Comparison of ENCODE assay signal across 1 cellular context in the genomic region with DNA sequence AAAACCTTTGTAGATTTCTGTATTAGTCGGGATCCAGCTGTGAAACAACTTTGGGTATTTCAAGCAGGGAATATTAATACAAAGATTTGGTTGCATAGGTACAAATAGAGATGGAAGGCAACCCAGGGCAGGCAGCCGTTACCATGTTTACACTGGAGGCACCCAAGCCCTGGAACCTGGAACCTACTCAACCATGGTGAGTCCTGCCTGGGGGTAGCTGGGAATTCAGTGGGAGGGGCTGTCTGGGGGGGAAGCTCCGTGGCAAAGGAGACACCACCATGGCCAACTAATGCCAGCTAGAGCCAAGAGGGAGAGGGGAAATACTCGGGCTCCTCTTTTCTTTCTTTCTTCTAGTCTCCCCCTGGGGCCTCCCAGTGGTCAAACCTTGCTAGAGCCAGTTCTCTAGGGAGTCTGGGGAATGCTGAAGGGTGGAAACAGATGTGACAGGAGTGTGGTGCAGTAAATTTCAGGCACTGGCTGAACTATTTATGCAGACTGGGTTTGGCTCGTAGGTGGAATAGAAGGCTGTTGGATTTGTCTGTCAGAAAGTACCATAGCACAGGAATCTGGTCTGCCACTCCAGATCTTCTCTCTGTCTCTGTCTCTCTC.
TF ChIP-seq lines count a peak whose summit lies in the region.

No MANE protein-coding gene starts in this region.

TF ChIP-seq in H1, 55 proteins besides CTCF, POLR2A, EP300 and RAD21:
- no peak for TF ChIP-seq SIX5 (IDR thresholded peaks at IDR 0.05; ENCODE audit: low read depth, low read length)
- TF ChIP-seq, protein P1, sequence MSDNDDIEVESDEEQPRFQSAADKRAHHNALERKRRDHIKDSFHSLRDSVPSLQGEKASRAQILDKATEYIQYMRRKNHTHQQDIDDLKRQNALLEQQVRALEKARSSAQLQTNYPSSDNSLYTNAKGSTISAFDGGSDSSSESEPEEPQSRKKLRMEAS (IDR thresholded peaks at IDR 0.05) = no peak
- no peak for TF ChIP-seq MAFK (IDR thresholded peaks at IDR 0.05; ENCODE audit: low read depth, low read length)
TF ChIP-seq in H1: peak in this region for 0.
